In genomic region chr18:9476949-9477348, GRCh38 we compare ENCODE assay signal across 8 cellular contexts. TPM values are rescaled to one million over a fixed set of nuclear protein-coding genes. Genes with fewer than 3 reads are reported as not detected.
DNase-seq lines count a peak whose midpoint lies in the region; ATAC-seq and TF ChIP-seq lines count a peak whose summit lies in the region.
"Not testable (repeated sequence)": the region's sequence is repeated elsewhere in the genome, so short reads cannot be mapped to it uniquely, and the experiment has no call there.

No MANE protein-coding gene starts in this region.

- H3K27ac Mint-ChIP-seq in activated T-cell treated with anti-CD3 and anti-CD28 coated beads, Interleukin-2, amount 50 U/mL, for 72 hours: peak overlapping the region; percentile 90
- H3K27ac Mint-ChIP-seq in neural progenitor cell: not testable (repeated sequence)

- H3K27me3 ChIP-seq in BLaER1 treated with 17β-estradiol and CSF1 and Interleukin-3, amounts not matched to agents 10 nM and 100 nM; RWPE2 (ENCODE audit: insufficient read depth, poor library complexity, severe bottlenecking); iPS-18a (ENCODE audit: control insufficient read depth, insufficient read depth, low read length); neural progenitor cell; thoracic aorta (replicated peaks; ENCODE audit: insufficient read depth): not testable (repeated sequence)

- H3K9me3 Mint-ChIP-seq in activated T-cell treated with anti-CD3 and anti-CD28 coated beads, Interleukin-2, amount 50 U/mL, for 72 hours; neural progenitor cell: not testable (repeated sequence)

- H3F3A ChIP-seq in neural progenitor cell (ENCODE audit: low read depth): not testable (repeated sequence)

- DNase-seq in HFF-Myc (ENCODE audit: extremely low read depth, low read depth); RWPE2 (ENCODE audit: low spot score); activated T-cell treated with anti-CD3 and anti-CD28 coated beads, Interleukin-2, amount 50 U/mL, for 72 hours; coronary artery (ENCODE audit: low spot score); neural progenitor cell (ENCODE audit: low spot score); thoracic aorta (ENCODE audit: low spot score): not testable (repeated sequence)

- peaks cover 4 to 45% (median 28%) of the 10 kb centered on the region in 11 experiments; a peak in 12 of 22 replicates for H4K20me1 ChIP-seq in BLaER1 treated with 17β-estradiol and CSF1 and Interleukin-3, amounts not matched to agents 10 nM and 100 nM
- H4K20me1 ChIP-seq in neural progenitor cell (ENCODE audit: low read depth): not testable (repeated sequence)

- peaks cover 64% of the 10 kb centered on the region for H3K79me2 ChIP-seq in neural progenitor cell (ENCODE audit: low read depth)

- ATAC-seq in RWPE2 (ENCODE audit: low read depth); activated T-cell treated with anti-CD3 and anti-CD28 coated beads, Interleukin-2, amount 50 U/mL, for 72 hours (replicated peaks in 1 of 2); thoracic aorta (ENCODE audit: insufficient number of reproducible peaks, low FRiP score, low read depth): not testable (repeated sequence)

- peak overlapping the region; percentile 78 to 93 (median 89); a peak in 20 of 22 replicates for H3K27ac ChIP-seq in BLaER1 treated with 17β-estradiol and CSF1 and Interleukin-3, amounts not matched to agents 10 nM and 100 nM
- H3K27ac ChIP-seq in RWPE2 (ENCODE audit: poor library complexity, severe bottlenecking): peak overlapping the region; percentile 68
- H3K27ac ChIP-seq in coronary artery; iPS-18a (ENCODE audit: low read length); neural progenitor cell; thoracic aorta: not testable (repeated sequence)

- peak overlapping the region; percentile 85 to 95 (median 93) for H3K9ac ChIP-seq in BLaER1 treated with 17β-estradiol and CSF1 and Interleukin-3, amounts not matched to agents 10 nM and 100 nM
- H3K9ac ChIP-seq in iPS-18a (ENCODE audit: low read length); neural progenitor cell: not testable (repeated sequence)

- not testable (repeated sequence) for TF ChIP-seq CTCF in HFF-Myc (IDR thresholded peaks at IDR 0.05; ENCODE audit: low read depth, low read length, missing control alignments); RWPE2 (IDR thresholded peaks at IDR 0.05; ENCODE audit: poor library complexity, severe bottlenecking); coronary artery (IDR thresholded peaks at IDR 0.05); neural progenitor cell (IDR thresholded peaks at IDR 0.05); thoracic aorta (IDR thresholded peaks at IDR 0.05)

- peaks cover 38 to 44% (median 40%) of the 10 kb centered on the region in 11 experiments for H3K36me3 ChIP-seq in BLaER1 treated with 17β-estradiol and CSF1 and Interleukin-3, amounts not matched to agents 10 nM and 100 nM
- H3K36me3 ChIP-seq in RWPE2 (ENCODE audit: low read depth): peaks cover 11% of the 10 kb centered on the region; the same call in 1 of the 2 replicates
- H3K36me3 ChIP-seq in iPS-18a (ENCODE audit: control insufficient read depth, low read depth, low read length); neural progenitor cell; thoracic aorta: not testable (repeated sequence)

- H3K4me3 Mint-ChIP-seq in activated T-cell treated with anti-CD3 and anti-CD28 coated beads, Interleukin-2, amount 50 U/mL, for 72 hours: peak overlapping the region; percentile 93 to 98
- H3K4me3 Mint-ChIP-seq in neural progenitor cell: peak overlapping the region; percentile 50

- peak overlapping the region; percentile 87 to 98 (median 94) for H3K4me3 ChIP-seq in BLaER1 treated with 17β-estradiol and CSF1 and Interleukin-3, amounts not matched to agents 10 nM and 100 nM
- H3K4me3 ChIP-seq in HFF-Myc (replicated peaks; ENCODE audit: low read depth, low read length): peak overlapping the region; percentile 92
- not testable (repeated sequence) for H3K4me3 ChIP-seq in RWPE2 (ENCODE audit: severe bottlenecking); neural progenitor cell
- peak overlapping the region; percentile 100 for H3K4me3 ChIP-seq in coronary artery
- peak overlapping the region; percentile 82 for H3K4me3 ChIP-seq in iPS-18a (ENCODE audit: low read length)
- peak overlapping the region; percentile 80 for H3K4me3 ChIP-seq in thoracic aorta

- peaks cover 12 to 25% (median 22%) of the 10 kb centered on the region in 10 experiments for H3K4me1 ChIP-seq in BLaER1 treated with 17β-estradiol and CSF1 and Interleukin-3, amounts not matched to agents 10 nM and 100 nM
- H3K4me1 ChIP-seq in RWPE2 (ENCODE audit: insufficient read depth, poor library complexity, severe bottlenecking); neural progenitor cell: not testable (repeated sequence)
- H3K4me1 ChIP-seq in iPS-18a (ENCODE audit: control insufficient read depth, low read depth, low read length) (peaks cover 11% of the 10 kb centered on the region), thoracic aorta (ENCODE audit: control insufficient read depth in 1 of 2, low read depth in 2 of 2) (peaks cover 2 to 14% of the 10 kb centered on the region in 2 donors)

- not testable (repeated sequence) for H2AFZ ChIP-seq in neural progenitor cell (replicated peaks)

- peaks cover 50% of the 10 kb centered on the region for H3K4me1 Mint-ChIP-seq in activated T-cell treated with anti-CD3 and anti-CD28 coated beads, Interleukin-2, amount 50 U/mL, for 72 hours (ENCODE audit: low read depth)
- peaks cover 14% of the 10 kb centered on the region for H3K4me1 Mint-ChIP-seq in neural progenitor cell

- H3K27me3 Mint-ChIP-seq in activated T-cell treated with anti-CD3 and anti-CD28 coated beads, Interleukin-2, amount 50 U/mL, for 72 hours (ENCODE audit: low read depth): peaks cover 17% of the 10 kb centered on the region
- H3K27me3 Mint-ChIP-seq in neural progenitor cell (ENCODE audit: insufficient read depth, low read depth): not testable (repeated sequence)

- H3K9me3 ChIP-seq in BLaER1 treated with 17β-estradiol and CSF1 and Interleukin-3, amounts not matched to agents 10 nM and 100 nM (replicated peaks in 1 of 11): peaks cover 1 to 20% (median 9%) of the 10 kb centered on the region in 11 experiments; a peak in 15 of 22 replicates
- H3K9me3 ChIP-seq in RWPE2 (ENCODE audit: severe bottlenecking); iPS-18a (ENCODE audit: control insufficient read depth, low read depth, low read length); neural progenitor cell (ENCODE audit: low read depth); thoracic aorta: not testable (repeated sequence)

- H3K4me2 ChIP-seq in BLaER1 treated with 17β-estradiol and CSF1 and Interleukin-3, amounts not matched to agents 10 nM and 100 nM: peak overlapping the region; percentile 76 to 94 (median 90)
- H3K4me2 ChIP-seq in neural progenitor cell: peak overlapping the region; percentile 94

- H3K36me3 Mint-ChIP-seq in activated T-cell treated with anti-CD3 and anti-CD28 coated beads, Interleukin-2, amount 50 U/mL, for 72 hours (ENCODE audit: insufficient read depth in 2 of 2): peaks cover 10 to 15% of the 10 kb centered on the region in 2 donors
- H3K36me3 Mint-ChIP-seq in neural progenitor cell: peaks cover 13% of the 10 kb centered on the region

RNA-seq across cellular contexts. Expression of gene RALBP1, which starts 1.6 kb away (rescaled TPM):
- 10 to 100 TPM; 48.4 to 58.7 TPM for total RNA-seq in activated T-cell treated with anti-CD3 and anti-CD28 coated beads, Interleukin-2, amount 50 U/mL, for 72 hours
- total RNA-seq in neural progenitor cell (ENCODE audit: low replicate concordance) (61.5 and 84.7 TPM in 2 replicates), thoracic aorta (10 to 100 TPM; 47.1 to 54.2 TPM)
